Comparison of ENCODE assay signal across 8 cellular contexts in the genomic region with DNA sequence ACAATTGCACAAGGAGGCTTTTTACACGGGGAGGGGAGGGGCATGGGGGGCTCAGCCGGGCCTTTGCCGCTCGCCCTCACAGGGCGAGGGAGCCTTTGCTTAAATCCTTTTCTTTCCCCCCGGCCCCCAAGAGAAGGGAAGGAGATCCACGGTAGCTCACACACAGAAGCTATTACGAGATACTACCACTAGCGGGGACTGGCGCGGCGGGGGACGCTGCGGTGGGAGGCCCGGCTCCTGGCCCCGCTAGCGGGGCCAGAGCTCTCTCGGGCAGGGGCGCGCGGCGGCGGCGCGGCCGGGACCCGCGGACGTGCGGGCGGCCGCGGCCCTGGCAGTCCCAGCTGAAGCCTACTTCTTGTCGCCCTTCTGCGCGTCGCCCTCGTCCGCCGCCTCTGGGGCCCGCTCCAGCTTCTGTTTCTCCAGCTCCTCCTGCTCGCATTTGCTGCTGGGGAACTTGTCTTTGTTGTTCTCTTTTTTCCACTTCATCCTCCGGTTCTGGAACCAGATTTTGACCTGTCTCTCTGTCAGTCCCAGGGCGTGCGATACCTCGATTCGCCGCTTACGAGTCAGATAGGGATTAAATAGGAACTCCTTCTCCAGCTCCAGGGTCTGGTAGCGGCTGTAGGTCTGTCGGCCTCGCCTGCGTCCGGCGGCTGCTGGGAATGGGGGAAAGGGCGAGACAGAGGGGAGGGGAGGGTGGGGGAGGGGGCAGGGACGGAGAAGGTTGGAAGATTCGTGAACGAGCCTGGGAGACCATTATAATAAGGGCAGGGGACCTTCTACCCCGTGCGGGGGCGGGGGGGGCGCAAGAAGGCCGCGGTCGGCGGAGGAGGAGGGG. TPM values are rescaled to one million over a fixed set of nuclear protein-coding genes. Genes with fewer than 3 reads are reported as not detected.
A peak's percentile ranks its signal among the peaks of the same experiment; 100 is the strongest.
DNase-seq lines count a peak whose midpoint lies in the region; ATAC-seq, FAIRE-seq and TF ChIP-seq lines count a peak whose summit lies in the region.

No MANE protein-coding gene starts in this region.

- H3K27me3 ChIP-seq in ACC112 (ENCODE audit: insufficient read depth, low read length) (peaks cover 99% of the 10 kb centered on the region), Peyer's patch (peaks cover 0 to 16% of the 10 kb centered on the region in 2 donors), right lobe of liver (peaks cover 35 to 82% of the 10 kb centered on the region in 2 donors), thoracic aorta (replicated peaks; ENCODE audit: insufficient read depth) (peaks cover 19% of the 10 kb centered on the region), prostate gland (replicated peaks; ENCODE audit: insufficient read depth) (peaks cover 53% of the 10 kb centered on the region)

- peak; percentile 24 for FAIRE-seq in GM12892 (lab: Jason Lieb, UNC)

- TF ChIP-seq CTCF in Peyer's patch (IDR thresholded peaks at IDR 0.05) (peak in 4 of 6 experiments; percentile 5 to 40 (median 35)), right lobe of liver (IDR thresholded peaks at IDR 0.05) (peak in 1 of 4 donors; percentile 11), thoracic aorta (IDR thresholded peaks at IDR 0.05) (no peak), prostate gland (IDR thresholded peaks at IDR 0.05) (peak in 1 of 4 experiments; percentile 23)

- DNase-seq in GM12892 (ENCODE audit: insufficient read length) (peak; percentile 67), Peyer's patch (peak in 1 of 3 donors; percentile 71), astrocyte of the hippocampus (ENCODE audit: low read depth, low spot score) (peak; percentile 63), right lobe of liver (peak in 1 of 3 donors; percentile 22), thoracic aorta (ENCODE audit: low spot score) (no peak), prostate gland (ENCODE audit: low spot score) (no peak)

- 6% methylated on average over 39 of the region's 67 CpGs for WGBS in right lobe of liver (ENCODE audit: insufficient coverage, low coverage, low lambda C conversion rate, missing lambda C conversion rate)
- WGBS in prostate gland: 2% methylated on average over 61 of the region's 67 CpGs

- no peaks in the 10 kb centered on the region for H3K36me3 ChIP-seq in ACC112 (ENCODE audit: insufficient read depth, low read length)
- H3K36me3 ChIP-seq in Peyer's patch: no peaks in the 10 kb centered on the region
- H3K36me3 ChIP-seq in right lobe of liver: no peaks in the 10 kb centered on the region
- no peaks in the 10 kb centered on the region for H3K36me3 ChIP-seq in thoracic aorta
- H3K36me3 ChIP-seq in prostate gland: no peaks in the 10 kb centered on the region

- intact Hi-C loops in right lobe of liver (cut with DNase I): loop anchor here in 1 of 2 donors (10.0 kb wide), 1 partner anchor 268 kb away; no protein-coding TSS in a partner anchor
- intact Hi-C loops in prostate gland (cut with DNase I): no loop called here

- no peak overlapping the region for H2AFZ ChIP-seq in ACC112 (ENCODE audit: low read length, unreplicated experiment)

- no peak for TF ChIP-seq POLR2A in GM12892 (IDR thresholded peaks at IDR 0.05; ENCODE audit: low read depth, low read length)
- no peak for TF ChIP-seq POLR2A in Peyer's patch (IDR thresholded peaks at IDR 0.05)
- no peak for TF ChIP-seq POLR2A in right lobe of liver (IDR thresholded peaks at IDR 0.05)
- no peak for TF ChIP-seq POLR2A in prostate gland (IDR thresholded peaks at IDR 0.05)

- H3K27ac ChIP-seq in ACC112 (ENCODE audit: low read depth, low read length): no peak overlapping the region
- H3K27ac ChIP-seq in Peyer's patch: peak overlapping the region; percentile 38 to 92 (median 80)
- no peak overlapping the region for H3K27ac ChIP-seq in right lobe of liver
- H3K27ac ChIP-seq in thoracic aorta: peak overlapping the region in 1 of 2 donors; percentile 25
- no peak overlapping the region for H3K27ac ChIP-seq in prostate gland

- H3K79me2 ChIP-seq in ACC112 (ENCODE audit: control insufficient read depth, insufficient read depth, low read length, unreplicated experiment): no peaks in the 10 kb centered on the region

- ATAC-seq in right lobe of liver (peak; percentile 21 to 58 (median 44)), thoracic aorta (ENCODE audit: insufficient number of reproducible peaks, low FRiP score, low read depth) (no peak), HG03108 (IDR thresholded peaks at IDR 0.05; ENCODE audit: unreplicated experiment) (no peak)

- H3K4me3 ChIP-seq in ACC112 (ENCODE audit: low read depth, low read length) (peak overlapping the region; percentile 25; the same call in 1 of the 2 replicates), Peyer's patch (peak overlapping the region; percentile 43 to 71 (median 64)), right lobe of liver (no peak overlapping the region), thoracic aorta (peak overlapping the region; percentile 81), prostate gland (peak overlapping the region in 1 of 2 donors; percentile 13)

- H3K4me1 ChIP-seq in ACC112 (ENCODE audit: control insufficient read depth, insufficient read depth, low read length, unreplicated experiment) (no peaks in the 10 kb centered on the region), Peyer's patch (peaks cover 0 to 36% (median 18%) of the 10 kb centered on the region in 4 donors), right lobe of liver (peaks cover 0 to 13% (median 2%) of the 10 kb centered on the region in 4 donors), thoracic aorta (ENCODE audit: control insufficient read depth in 1 of 2, low read depth in 2 of 2) (peaks cover 4 to 52% of the 10 kb centered on the region in 2 donors), prostate gland (replicated peaks) (peaks cover 3% of the 10 kb centered on the region)

- H3K9me3 ChIP-seq in Peyer's patch (no peaks in the 10 kb centered on the region), right lobe of liver (no peaks in the 10 kb centered on the region), thoracic aorta (no peaks in the 10 kb centered on the region), prostate gland (no peaks in the 10 kb centered on the region)

RNA-seq across cellular contexts. Expression of gene HOXB8, which starts 2.0 kb away (rescaled TPM):
- not detected for polyA plus RNA-seq in GM12892 (2012; ENCODE audit: missing spikeins)
- 10 to 100 TPM in 3 of 4 donors, 1 to 10 TPM in 1; 1.8 to 21.2 (median 14.9) TPM for total RNA-seq in Peyer's patch
- total RNA-seq in right lobe of liver: not detected
- total RNA-seq in thoracic aorta: 1 to 10 TPM in 1 of 2 donors, not detected in 1; 1.4 TPM
- total RNA-seq in prostate gland: under 1 TPM; 0.09 to 0.97 TPM

RNA-seq across cellular contexts. Expression of gene HOXB7, which starts 2.3 kb away (rescaled TPM):
- polyA plus RNA-seq in GM12892 (2012; ENCODE audit: missing spikeins): 4.1 TPM
- total RNA-seq in Peyer's patch (10 to 100 TPM; 10.7 to 22.8 (median 19.0) TPM), right lobe of liver (under 1 TPM in 4 of 6 experiments, not detected in 2; 0.16 to 0.79 (median 0.30) TPM), thoracic aorta (1 to 10 TPM in 1 of 2 donors, under 1 TPM in 1; 0.63 to 7.2 TPM), prostate gland (1 to 10 TPM in 1 of 2 donors, under 1 TPM in 1; 0.73 to 3.4 TPM)

RNA-seq across cellular contexts. Expression of gene HOXB6, which starts 8.3 kb away (rescaled TPM):
- not detected for polyA plus RNA-seq in GM12892 (2012; ENCODE audit: missing spikeins)
- 10 to 100 TPM; 34.3 to 98.4 (median 66.7) TPM for total RNA-seq in Peyer's patch
- total RNA-seq in right lobe of liver: under 1 TPM; 0.18 to 0.83 (median 0.56) TPM
- total RNA-seq in thoracic aorta: 1 to 10 TPM; 4.2 to 9.9 TPM
- under 1 TPM; 0.27 to 0.40 TPM for total RNA-seq in prostate gland

RNA-seq across cellular contexts. Expression of gene HOXB9, which starts 13.1 kb away (rescaled TPM):
- 0.38 TPM for polyA plus RNA-seq in GM12892 (2012; ENCODE audit: missing spikeins)
- total RNA-seq in Peyer's patch (10 to 100 TPM; 13.7 to 47.5 (median 24.9) TPM), right lobe of liver (not detected), thoracic aorta (not detected), prostate gland (under 1 TPM; 0.09 to 0.68 TPM)

RNA-seq across cellular contexts. Expression of gene HOXB5, which starts 19.5 kb away (rescaled TPM):
- not detected for polyA plus RNA-seq in GM12892 (2012; ENCODE audit: missing spikeins)
- total RNA-seq in Peyer's patch: 10 to 100 TPM in 3 of 4 donors, 1 to 10 TPM in 1; 7.7 to 22.5 (median 15.0) TPM
- under 1 TPM in 5 of 6 experiments, not detected in 1; 0.11 to 0.29 (median 0.19) TPM for total RNA-seq in right lobe of liver
- 1 to 10 TPM in 1 of 2 donors, under 1 TPM in 1; 0.56 to 3.8 TPM for total RNA-seq in thoracic aorta
- total RNA-seq in prostate gland: 1 to 10 TPM in 1 of 2 donors, under 1 TPM in 1; 0.36 to 1.1 TPM

Comparison
In these comparisons a context has a peak if more than half of its experiments do, and no peak if none do; other contexts are left out.
1. H3K27ac ChIP-seq: peak in Peyer's patch (4 of 4); none in ACC112 (single experiment), right lobe of liver (0 of 3) and prostate gland (0 of 2).
2. H3K4me3 ChIP-seq: peak in ACC112 (single experiment), Peyer's patch (4 of 4) and thoracic aorta (single experiment); none in right lobe of liver (0 of 3).
3. DNase-seq: peak in GM12892 (single experiment) and astrocyte of the hippocampus (single experiment); none in thoracic aorta (single experiment) and prostate gland (single experiment).
4. ATAC-seq: peak in right lobe of liver (4 of 4); none in thoracic aorta (single experiment) and HG03108 (single experiment).